Comparison of ENCODE assay signal across 1 cellular context in the genomic region with DNA sequence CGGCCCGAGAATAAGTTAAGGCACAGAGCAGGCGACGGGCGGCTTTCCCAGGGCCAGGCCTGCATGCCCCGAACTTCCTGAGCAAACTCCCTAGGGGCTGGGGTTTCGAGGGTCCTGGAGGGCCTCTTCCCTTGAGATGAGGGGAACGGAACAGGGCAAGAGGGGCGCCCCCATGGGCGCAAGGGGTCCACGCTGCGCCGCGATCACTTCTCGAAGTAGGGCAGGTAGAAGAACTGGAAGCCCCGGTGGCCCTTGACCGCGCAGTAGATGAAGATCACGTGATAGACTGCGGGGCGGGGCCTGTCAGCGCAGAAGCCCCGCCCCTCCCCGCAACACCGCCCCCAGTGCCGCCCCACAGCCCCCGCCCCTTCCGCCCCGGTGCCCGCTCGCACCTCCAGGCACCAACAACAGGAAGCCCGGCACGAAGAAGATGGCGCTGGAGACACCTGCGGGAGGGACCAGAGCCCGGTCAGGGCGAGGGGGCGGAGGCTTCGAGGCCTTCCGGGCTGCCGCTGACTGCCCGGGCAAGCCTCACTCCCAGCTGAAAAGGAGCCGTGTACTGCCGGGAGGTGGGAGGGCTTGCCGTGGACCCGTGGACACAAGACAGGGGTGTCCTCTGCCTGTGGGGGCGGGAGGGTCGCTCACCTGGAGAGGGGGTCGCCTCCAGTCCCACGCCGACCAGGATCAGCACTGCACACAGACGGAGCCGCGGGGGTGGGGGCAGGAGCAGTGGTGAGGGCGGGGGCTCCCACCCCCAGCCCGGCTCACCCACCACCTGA.
TF ChIP-seq lines count a peak whose summit lies in the region.

No MANE protein-coding gene starts in this region.

TF ChIP-seq in A549, 52 proteins besides CTCF, POLR2A, EP300 and RAD21 (continued from another document):
- TF ChIP-seq, protein P1, sequence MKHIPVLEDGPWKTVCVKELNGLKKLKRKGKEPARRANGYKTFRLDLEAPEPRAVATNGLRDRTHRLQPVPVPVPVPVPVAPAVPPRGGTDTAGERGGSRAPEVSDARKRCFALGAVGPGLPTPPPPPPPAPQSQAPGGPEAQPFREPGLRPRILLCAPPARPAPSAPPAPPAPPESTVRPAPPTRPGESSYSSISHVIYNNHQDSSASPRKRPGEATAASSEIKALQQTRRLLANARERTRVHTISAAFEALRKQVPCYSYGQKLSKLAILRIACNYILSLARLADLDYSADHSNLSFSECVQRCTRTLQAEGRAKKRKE (CRISPR knock-in tag; IDR thresholded peaks at IDR 0.05; ENCODE audit: low read depth): no peak
- TF ChIP-seq, protein P2, sequence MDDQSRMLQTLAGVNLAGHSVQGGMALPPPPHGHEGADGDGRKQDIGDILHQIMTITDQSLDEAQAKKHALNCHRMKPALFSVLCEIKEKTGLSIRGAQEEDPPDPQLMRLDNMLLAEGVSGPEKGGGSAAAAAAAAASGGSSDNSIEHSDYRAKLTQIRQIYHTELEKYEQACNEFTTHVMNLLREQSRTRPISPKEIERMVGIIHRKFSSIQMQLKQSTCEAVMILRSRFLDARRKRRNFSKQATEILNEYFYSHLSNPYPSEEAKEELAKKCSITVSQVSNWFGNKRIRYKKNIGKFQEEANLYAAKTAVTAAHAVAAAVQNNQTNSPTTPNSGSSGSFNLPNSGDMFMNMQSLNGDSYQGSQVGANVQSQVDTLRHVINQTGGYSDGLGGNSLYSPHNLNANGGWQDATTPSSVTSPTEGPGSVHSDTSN (IDR thresholded peaks at IDR 0.05): no peak
- TF ChIP-seq FOSB (CRISPR knock-in tag; IDR thresholded peaks at IDR 0.05) (no peak), KDM1A (IDR thresholded peaks at IDR 0.05; ENCODE audit: low read depth) (no peak), ZFP36 (IDR thresholded peaks at IDR 0.05; ENCODE audit: borderline replicate concordance, partially characterized antibody) (no peak), ESRRA (IDR thresholded peaks at IDR 0.05; ENCODE audit: borderline replicate concordance, low read length) (no peak), ZNF302 (CRISPR knock-in tag; IDR thresholded peaks at IDR 0.05) (no peak), EHF (CRISPR knock-in tag; IDR thresholded peaks at IDR 0.05) (no peak), TFCP2L1 (CRISPR knock-in tag; IDR thresholded peaks at IDR 0.05) (peak; percentile 55; the same call in 1 of the 2 replicates), KDM5A (IDR thresholded peaks at IDR 0.05) (no peak), HDAC2 (IDR thresholded peaks at IDR 0.05) (no peak), RFX5 (IDR thresholded peaks at IDR 0.05) (no peak), PHF8 (IDR thresholded peaks at IDR 0.05; ENCODE audit: borderline replicate concordance, low read depth) (peak; percentile 56; the same call in 1 of the 2 replicates), MAFK (IDR thresholded peaks at IDR 0.05; ENCODE audit: partially characterized antibody) (no peak), CBX8 (IDR thresholded peaks at IDR 0.05) (no peak), HOXB5 (CRISPR knock-in tag; IDR thresholded peaks at IDR 0.05) (peak; percentile 3; the same call in 1 of the 2 replicates), CHD2 (IDR thresholded peaks at IDR 0.05; ENCODE audit: low read length, partially characterized antibody) (no peak), NFE2L2 (conservative IDR thresholded peaks at IDR 0.05; ENCODE audit: low read length) (no peak), RARB (CRISPR knock-in tag; IDR thresholded peaks at IDR 0.05) (no peak), JUNB (IDR thresholded peaks at IDR 0.05) (no peak), NR3C1 (IDR thresholded peaks at IDR 0.05) (no peak), CBX2 (IDR thresholded peaks at IDR 0.05; ENCODE audit: borderline replicate concordance, low read depth) (no peak), MAZ (IDR thresholded peaks at IDR 0.05; ENCODE audit: borderline replicate concordance, low read depth, low read length) (no peak), HOXB13 (CRISPR knock-in tag; IDR thresholded peaks at IDR 0.05; ENCODE audit: low read depth) (0 out of 2 replicates have a peak, but pooled peaks have one; percentile 11), POLR2AphosphoS2 (conservative IDR thresholded peaks at IDR 0.05; ENCODE audit: low read length) (no peak), CEBPB (IDR thresholded peaks at IDR 0.05) (no peak), NPAS2 (CRISPR knock-in tag; IDR thresholded peaks at IDR 0.05; ENCODE audit: borderline replicate concordance) (no peak), SREBF2 (IDR thresholded peaks at IDR 0.05) (no peak), FOSL2 (IDR thresholded peaks at IDR 0.05) (no peak), FOSL2 (CRISPR knock-in tag; IDR thresholded peaks at IDR 0.05) (no peak), ZSCAN20 (CRISPR knock-in tag; IDR thresholded peaks at IDR 0.05) (no peak), GATA3 (IDR thresholded peaks at IDR 0.05; ENCODE audit: borderline replicate concordance) (no peak), HEYL (CRISPR knock-in tag; IDR thresholded peaks at IDR 0.05) (no peak), JUN (IDR thresholded peaks at IDR 0.05) (peak in 1 of 2 experiments; percentile 64; a peak in 3 of 5 replicates), BHLHE40 (IDR thresholded peaks at IDR 0.05; ENCODE audit: low read depth, low read length) (no peak), HOXA7 (CRISPR knock-in tag; IDR thresholded peaks at IDR 0.05) (no peak), CHD4 (IDR thresholded peaks at IDR 0.05; ENCODE audit: borderline replicate concordance) (no peak), MYC (IDR thresholded peaks at IDR 0.05; ENCODE audit: borderline replicate concordance, low read length) (no peak), FOXS1 (CRISPR knock-in tag; IDR thresholded peaks at IDR 0.05) (no peak), SMC3 (IDR thresholded peaks at IDR 0.05) (no peak), RNF2 (IDR thresholded peaks at IDR 0.05; ENCODE audit: borderline replicate concordance, low read depth) (no peak), RCOR1 (IDR thresholded peaks at IDR 0.05; ENCODE audit: low read depth, low read length) (no peak)
- TF ChIP-seq, protein P3, sequence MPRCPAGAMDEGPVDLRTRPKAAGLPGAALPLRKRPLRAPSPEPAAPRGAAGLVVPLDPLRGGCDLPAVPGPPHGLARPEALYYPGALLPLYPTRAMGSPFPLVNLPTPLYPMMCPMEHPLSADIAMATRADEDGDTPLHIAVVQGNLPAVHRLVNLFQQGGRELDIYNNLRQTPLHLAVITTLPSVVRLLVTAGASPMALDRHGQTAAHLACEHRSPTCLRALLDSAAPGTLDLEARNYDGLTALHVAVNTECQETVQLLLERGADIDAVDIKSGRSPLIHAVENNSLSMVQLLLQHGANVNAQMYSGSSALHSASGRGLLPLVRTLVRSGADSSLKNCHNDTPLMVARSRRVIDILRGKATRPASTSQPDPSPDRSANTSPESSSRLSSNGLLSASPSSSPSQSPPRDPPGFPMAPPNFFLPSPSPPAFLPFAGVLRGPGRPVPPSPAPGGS (IDR thresholded peaks at IDR 0.05): peak; percentile 84
- TF ChIP-seq, protein P4, sequence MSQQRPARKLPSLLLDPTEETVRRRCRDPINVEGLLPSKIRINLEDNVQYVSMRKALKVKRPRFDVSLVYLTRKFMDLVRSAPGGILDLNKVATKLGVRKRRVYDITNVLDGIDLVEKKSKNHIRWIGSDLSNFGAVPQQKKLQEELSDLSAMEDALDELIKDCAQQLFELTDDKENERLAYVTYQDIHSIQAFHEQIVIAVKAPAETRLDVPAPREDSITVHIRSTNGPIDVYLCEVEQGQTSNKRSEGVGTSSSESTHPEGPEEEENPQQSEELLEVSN (IDR thresholded peaks at IDR 0.05; ENCODE audit: borderline replicate concordance, low read depth): peak; percentile 88; the same call in 1 of the 2 replicates
- TF ChIP-seq, protein P5, sequence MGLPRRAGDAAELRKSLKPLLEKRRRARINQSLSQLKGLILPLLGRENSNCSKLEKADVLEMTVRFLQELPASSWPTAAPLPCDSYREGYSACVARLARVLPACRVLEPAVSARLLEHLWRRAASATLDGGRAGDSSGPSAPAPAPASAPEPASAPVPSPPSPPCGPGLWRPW (IDR thresholded peaks at IDR 0.05): no peak
- TF ChIP-seq, protein P6, sequence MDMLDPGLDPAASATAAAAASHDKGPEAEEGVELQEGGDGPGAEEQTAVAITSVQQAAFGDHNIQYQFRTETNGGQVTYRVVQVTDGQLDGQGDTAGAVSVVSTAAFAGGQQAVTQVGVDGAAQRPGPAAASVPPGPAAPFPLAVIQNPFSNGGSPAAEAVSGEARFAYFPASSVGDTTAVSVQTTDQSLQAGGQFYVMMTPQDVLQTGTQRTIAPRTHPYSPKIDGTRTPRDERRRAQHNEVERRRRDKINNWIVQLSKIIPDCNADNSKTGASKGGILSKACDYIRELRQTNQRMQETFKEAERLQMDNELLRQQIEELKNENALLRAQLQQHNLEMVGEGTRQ (IDR thresholded peaks at IDR 0.05): peak; percentile 86
- TF ChIP-seq, protein P7, sequence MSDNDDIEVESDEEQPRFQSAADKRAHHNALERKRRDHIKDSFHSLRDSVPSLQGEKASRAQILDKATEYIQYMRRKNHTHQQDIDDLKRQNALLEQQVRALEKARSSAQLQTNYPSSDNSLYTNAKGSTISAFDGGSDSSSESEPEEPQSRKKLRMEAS (IDR thresholded peaks at IDR 0.05): peak; percentile 71; the same call in 1 of the 2 replicates
- TF ChIP-seq, protein P8, sequence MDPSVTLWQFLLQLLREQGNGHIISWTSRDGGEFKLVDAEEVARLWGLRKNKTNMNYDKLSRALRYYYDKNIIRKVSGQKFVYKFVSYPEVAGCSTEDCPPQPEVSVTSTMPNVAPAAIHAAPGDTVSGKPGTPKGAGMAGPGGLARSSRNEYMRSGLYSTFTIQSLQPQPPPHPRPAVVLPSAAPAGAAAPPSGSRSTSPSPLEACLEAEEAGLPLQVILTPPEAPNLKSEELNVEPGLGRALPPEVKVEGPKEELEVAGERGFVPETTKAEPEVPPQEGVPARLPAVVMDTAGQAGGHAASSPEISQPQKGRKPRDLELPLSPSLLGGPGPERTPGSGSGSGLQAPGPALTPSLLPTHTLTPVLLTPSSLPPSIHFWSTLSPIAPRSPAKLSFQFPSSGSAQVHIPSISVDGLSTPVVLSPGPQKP (IDR thresholded peaks at IDR 0.05; ENCODE audit: low read depth, low read length): no peak
